In genomic region chr5:143828710-143829109, GRCh38 we compare ENCODE assay signal across 14 cellular contexts. TPM values are rescaled to one million over a fixed set of nuclear protein-coding genes. Genes with fewer than 3 reads are reported as not detected.
DNase-seq lines count a peak whose midpoint lies in the region; ATAC-seq and TF ChIP-seq lines count a peak whose summit lies in the region.
"Had no signal": no experiment of that assay in that cellular context is flagged by ENCODE, and none has a peak within 500 bp of the region (broad histone marks: within the 10 kb centered on the region; RNA-seq: fewer than 3 reads in every experiment).

No MANE protein-coding gene starts in this region.

- H3K27ac Mint-ChIP-seq in T-helper 17 cell (peak overlapping the region; percentile 74), WTC11 (no peak overlapping the region; the same call in 1 of the 2 replicates)

- TF ChIP-seq POLR2A in erythroblast (IDR thresholded peaks at IDR 0.05; ENCODE audit: low read length) = no peak

- POLR2A ChIA-PET in WTC11 (lab: Charles Lee) = no interaction called here

- CTCF ChIA-PET in WTC11 (lab: Charles Lee) = no interaction called here

- H3K27me3 Mint-ChIP-seq in T-helper 17 cell (no peaks in the 10 kb centered on the region), WTC11 (ENCODE audit: low read depth) (no peaks in the 10 kb centered on the region)

- peaks cover 13% of the 10 kb centered on the region for H3K4me1 Mint-ChIP-seq in T-helper 17 cell
- H3K4me1 Mint-ChIP-seq in WTC11 = no peaks in the 10 kb centered on the region

- H3K9me3 ChIP-seq in T-helper 17 cell (ENCODE audit: control insufficient read depth, low read length, poor library complexity, severe bottlenecking) = no peaks in the 10 kb centered on the region
- H3K9me3 ChIP-seq: prostate gland had no signal

- no peaks in the 10 kb centered on the region for H3K36me3 Mint-ChIP-seq in T-helper 17 cell (ENCODE audit: low read depth)
- H3K36me3 Mint-ChIP-seq in WTC11 = no peaks in the 10 kb centered on the region

- DNase-seq in CMK (ENCODE audit: low read depth) (peak; percentile 4), T-helper 17 cell (no peak), erythroblast (lab: John Stamatoyannopoulos, UW) (peak; percentile 71 to 85), amniotic stem cell (lab: John Stamatoyannopoulos, UW) (no peak), WTC11 (ENCODE audit: low spot score) (no peak), hypothalamus (lab: John Stamatoyannopoulos, UW) (no peak), RPMI8226 (no peak)
- DNase-seq: COR-L47, MV-4-11, NCI-H526, SIG-M5 had no signal

- H3K4me3 Mint-ChIP-seq in T-helper 17 cell = peak overlapping the region; percentile 86
- H3K4me3 Mint-ChIP-seq in WTC11 = no peak overlapping the region

- ATAC-seq in GM18909 (IDR thresholded peaks at IDR 0.05; ENCODE audit: poor library complexity, unreplicated experiment) (peak; percentile 45), T-helper 17 cell (peak; percentile 41), WTC11 (no peak)

- no peak for TF ChIP-seq CTCF in WTC11 (IDR thresholded peaks at IDR 0.05)

- no peaks in the 10 kb centered on the region for H3K9me3 Mint-ChIP-seq in WTC11

TF ChIP-seq in WTC11, 78 proteins besides CTCF, POLR2A, EP300 and RAD21 (continues in another document):
- TF ChIP-seq, protein P1, sequence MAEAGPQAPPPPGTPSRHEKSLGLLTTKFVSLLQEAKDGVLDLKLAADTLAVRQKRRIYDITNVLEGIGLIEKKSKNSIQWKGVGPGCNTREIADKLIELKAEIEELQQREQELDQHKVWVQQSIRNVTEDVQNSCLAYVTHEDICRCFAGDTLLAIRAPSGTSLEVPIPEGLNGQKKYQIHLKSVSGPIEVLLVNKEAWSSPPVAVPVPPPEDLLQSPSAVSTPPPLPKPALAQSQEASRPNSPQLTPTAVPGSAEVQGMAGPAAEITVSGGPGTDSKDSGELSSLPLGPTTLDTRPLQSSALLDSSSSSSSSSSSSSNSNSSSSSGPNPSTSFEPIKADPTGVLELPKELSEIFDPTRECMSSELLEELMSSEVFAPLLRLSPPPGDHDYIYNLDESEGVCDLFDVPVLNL (CRISPR knock-in tag; IDR thresholded peaks at IDR 0.05; ENCODE audit: borderline replicate concordance, low read depth) = no peak
- TF ChIP-seq, protein P2, sequence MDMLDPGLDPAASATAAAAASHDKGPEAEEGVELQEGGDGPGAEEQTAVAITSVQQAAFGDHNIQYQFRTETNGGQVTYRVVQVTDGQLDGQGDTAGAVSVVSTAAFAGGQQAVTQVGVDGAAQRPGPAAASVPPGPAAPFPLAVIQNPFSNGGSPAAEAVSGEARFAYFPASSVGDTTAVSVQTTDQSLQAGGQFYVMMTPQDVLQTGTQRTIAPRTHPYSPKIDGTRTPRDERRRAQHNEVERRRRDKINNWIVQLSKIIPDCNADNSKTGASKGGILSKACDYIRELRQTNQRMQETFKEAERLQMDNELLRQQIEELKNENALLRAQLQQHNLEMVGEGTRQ (CRISPR knock-in tag; IDR thresholded peaks at IDR 0.05) = no peak
- TF ChIP-seq, protein P3, sequence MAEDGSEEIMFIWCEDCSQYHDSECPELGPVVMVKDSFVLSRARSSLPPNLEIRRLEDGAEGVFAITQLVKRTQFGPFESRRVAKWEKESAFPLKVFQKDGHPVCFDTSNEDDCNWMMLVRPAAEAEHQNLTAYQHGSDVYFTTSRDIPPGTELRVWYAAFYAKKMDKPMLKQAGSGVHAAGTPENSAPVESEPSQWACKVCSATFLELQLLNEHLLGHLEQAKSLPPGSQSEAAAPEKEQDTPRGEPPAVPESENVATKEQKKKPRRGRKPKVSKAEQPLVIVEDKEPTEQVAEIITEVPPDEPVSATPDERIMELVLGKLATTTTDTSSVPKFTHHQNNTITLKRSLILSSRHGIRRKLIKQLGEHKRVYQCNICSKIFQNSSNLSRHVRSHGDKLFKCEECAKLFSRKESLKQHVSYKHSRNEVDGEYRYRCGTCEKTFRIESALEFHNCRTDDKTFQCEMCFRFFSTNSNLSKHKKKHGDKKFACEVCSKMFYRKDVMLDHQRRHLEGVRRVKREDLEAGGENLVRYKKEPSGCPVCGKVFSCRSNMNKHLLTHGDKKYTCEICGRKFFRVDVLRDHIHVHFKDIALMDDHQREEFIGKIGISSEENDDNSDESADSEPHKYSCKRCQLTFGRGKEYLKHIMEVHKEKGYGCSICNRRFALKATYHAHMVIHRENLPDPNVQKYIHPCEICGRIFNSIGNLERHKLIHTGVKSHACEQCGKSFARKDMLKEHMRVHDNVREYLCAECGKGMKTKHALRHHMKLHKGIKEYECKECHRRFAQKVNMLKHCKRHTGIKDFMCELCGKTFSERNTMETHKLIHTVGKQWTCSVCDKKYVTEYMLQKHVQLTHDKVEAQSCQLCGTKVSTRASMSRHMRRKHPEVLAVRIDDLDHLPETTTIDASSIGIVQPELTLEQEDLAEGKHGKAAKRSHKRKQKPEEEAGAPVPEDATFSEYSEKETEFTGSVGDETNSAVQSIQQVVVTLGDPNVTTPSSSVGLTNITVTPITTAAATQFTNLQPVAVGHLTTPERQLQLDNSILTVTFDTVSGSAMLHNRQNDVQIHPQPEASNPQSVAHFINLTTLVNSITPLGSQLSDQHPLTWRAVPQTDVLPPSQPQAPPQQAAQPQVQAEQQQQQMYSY (CRISPR knock-in tag; IDR thresholded peaks at IDR 0.05) = no peak
- no peak for TF ChIP-seq ELF4 (CRISPR knock-in tag; IDR thresholded peaks at IDR 0.05; ENCODE audit: low read depth)
- TF ChIP-seq GTF2I (CRISPR knock-in tag; conservative IDR thresholded peaks at IDR 0.05) = no peak
- no peak for TF ChIP-seq ZSCAN18 (CRISPR knock-in tag; IDR thresholded peaks at IDR 0.05)
- TF ChIP-seq SOX15 (CRISPR knock-in tag; IDR thresholded peaks at IDR 0.05) = no peak
- no peak for TF ChIP-seq ATF1 (CRISPR knock-in tag; IDR thresholded peaks at IDR 0.05)
- TF ChIP-seq NR1H2 (CRISPR knock-in tag; IDR thresholded peaks at IDR 0.05) = no peak
- TF ChIP-seq JAZF1 (CRISPR knock-in tag; IDR thresholded peaks at IDR 0.05) = no peak
- no peak for TF ChIP-seq CREM (CRISPR knock-in tag; IDR thresholded peaks at IDR 0.05)
- no peak for TF ChIP-seq STAT6 (CRISPR knock-in tag; conservative IDR thresholded peaks at IDR 0.05; ENCODE audit: low read depth)
- TF ChIP-seq NFATC4 (CRISPR knock-in tag; IDR thresholded peaks at IDR 0.05) = no peak
- no peak for TF ChIP-seq OVOL2 (CRISPR knock-in tag; IDR thresholded peaks at IDR 0.05; ENCODE audit: borderline replicate concordance)
- TF ChIP-seq, protein P4, sequence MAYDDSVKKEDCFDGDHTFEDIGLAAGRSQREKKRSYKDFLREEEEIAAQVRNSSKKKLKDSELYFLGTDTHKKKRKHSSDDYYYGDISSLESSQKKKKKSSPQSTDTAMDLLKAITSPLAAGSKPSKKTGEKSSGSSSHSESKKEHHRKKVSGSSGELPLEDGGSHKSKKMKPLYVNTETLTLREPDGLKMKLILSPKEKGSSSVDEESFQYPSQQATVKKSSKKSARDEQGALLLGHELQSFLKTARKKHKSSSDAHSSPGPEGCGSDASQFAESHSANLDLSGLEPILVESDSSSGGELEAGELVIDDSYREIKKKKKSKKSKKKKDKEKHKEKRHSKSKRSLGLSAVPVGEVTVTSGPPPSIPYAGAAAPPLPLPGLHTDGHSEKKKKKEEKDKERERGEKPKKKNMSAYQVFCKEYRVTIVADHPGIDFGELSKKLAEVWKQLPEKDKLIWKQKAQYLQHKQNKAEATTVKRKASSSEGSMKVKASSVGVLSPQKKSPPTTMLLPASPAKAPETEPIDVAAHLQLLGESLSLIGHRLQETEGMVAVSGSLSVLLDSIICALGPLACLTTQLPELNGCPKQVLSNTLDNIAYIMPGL (CRISPR knock-in tag; IDR thresholded peaks at IDR 0.05) = no peak

RNA-seq across cellular contexts. Expression of gene HMHB1, which starts 16.7 kb away (rescaled TPM):
- total RNA-seq in T-helper 17 cell (not detected), WTC11 (2021) (not detected in 3 replicates)
- total RNA-seq: hepatocyte, prostate gland had no signal

Comparison
In these comparisons a context has a peak if more than half of its experiments do, and no peak if none do; other contexts are left out.
1. DNase-seq: peak in CMK (single experiment) and erythroblast (2 of 2); none in T-helper 17 cell (0 of 3), amniotic stem cell (single experiment), WTC11 (single experiment), hypothalamus (0 of 51) and RPMI8226 (single experiment).